ENCODE assay signal across 10 cellular contexts in genomic region chr3:88141458-88142083, GRCh38. TPM values are rescaled to one million over a fixed set of nuclear protein-coding genes. Genes with fewer than 3 reads are reported as not detected.
DNase-seq lines count a peak whose midpoint lies in the region; ATAC-seq and TF ChIP-seq lines count a peak whose summit lies in the region.
"Had no signal": no experiment of that assay in that cellular context is flagged by ENCODE, and none has a peak within 500 bp of the region (broad histone marks: within the 10 kb centered on the region; RNA-seq: fewer than 3 reads in every experiment).

No MANE protein-coding gene starts in this region.

- TF ChIP-seq CTCF in brain microvascular endothelial cell (IDR thresholded peaks at IDR 0.05; ENCODE audit: low read depth, low read length, missing control alignments) (no peak), retinal pigment epithelial cell (conservative IDR thresholded peaks at IDR 0.05; ENCODE audit: low read depth, low read length) (no peak), stomach (IDR thresholded peaks at IDR 0.05) (no peak), osteocyte (IDR thresholded peaks at IDR 0.05) (no peak)

- no peak overlapping the region for H3K4me3 Mint-ChIP-seq in osteocyte (ENCODE audit: unreplicated experiment)

- TF ChIP-seq POLR2A in stomach (IDR thresholded peaks at IDR 0.05): no peak

- 31 to 58% (median 46%) methylated on average over 4 of the region's 4 CpGs for WGBS in stomach, 5 donors

- in situ Hi-C loops in brain microvascular endothelial cell (cut with HindIII; ENCODE audit: low pct_ligation_motif_present, low sequenced_read_pairs): no loop called here

- no peak overlapping the region for H3K4me3 ChIP-seq in brain microvascular endothelial cell (ENCODE audit: low read depth, low read length)
- no peak overlapping the region for H3K4me3 ChIP-seq in retinal pigment epithelial cell (ENCODE audit: low read length)
- no peak overlapping the region for H3K4me3 ChIP-seq in stomach

- peaks cover 0 to 13% (median 0%) of the 10 kb centered on the region in 4 donors for H3K4me1 ChIP-seq in stomach

- H3K27ac Mint-ChIP-seq in osteocyte (ENCODE audit: unreplicated experiment): no peak overlapping the region

- H3K4me1 Mint-ChIP-seq in osteocyte (ENCODE audit: unreplicated experiment): peaks cover 8% of the 10 kb centered on the region

- peaks cover 22% of the 10 kb centered on the region for H3K36me3 Mint-ChIP-seq in osteocyte (ENCODE audit: unreplicated experiment)

- TF ChIP-seq EP300 in stomach (IDR thresholded peaks at IDR 0.05): no peak

- H3K9me3 ChIP-seq in stomach: no peaks in the 10 kb centered on the region

- ATAC-seq in GM18867 (IDR thresholded peaks at IDR 0.05; ENCODE audit: unreplicated experiment): peak; percentile 28
- ATAC-seq in HG03378 (IDR thresholded peaks at IDR 0.05; ENCODE audit: unreplicated experiment): peak; percentile 4
- ATAC-seq in HG03025 (IDR thresholded peaks at IDR 0.05; ENCODE audit: low FRiP score, unreplicated experiment): no peak

- H3K27me3 ChIP-seq in brain microvascular endothelial cell (replicated peaks): no peaks in the 10 kb centered on the region
- H3K27me3 ChIP-seq in stomach: no peaks in the 10 kb centered on the region

- H3K27ac ChIP-seq in brain microvascular endothelial cell (peak overlapping the region; percentile 13), stomach (no peak overlapping the region)

- H3K36me3 ChIP-seq in brain microvascular endothelial cell (replicated peaks) (peaks cover 11% of the 10 kb centered on the region), stomach (peaks cover 0 to 51% (median 29%) of the 10 kb centered on the region in 4 donors)

- H3K27me3 Mint-ChIP-seq in osteocyte (ENCODE audit: unreplicated experiment): no peaks in the 10 kb centered on the region

- intact Hi-C loops in stomach (cut with DNase I; ENCODE audit: low total_unique reads): no loop called here

- H3K9me3 Mint-ChIP-seq in osteocyte (ENCODE audit: unreplicated experiment): no peaks in the 10 kb centered on the region

- DNase-seq in brain microvascular endothelial cell: no peak
- DNase-seq in retinal pigment epithelial cell (ENCODE audit: low read depth): peak; percentile 64
- DNase-seq in stomach: no peak
- DNase-seq in nucleus accumbens (lab: John Stamatoyannopoulos, UW): no peak
- DNase-seq in osteocyte (ENCODE audit: extremely low spot score, unreplicated experiment): no peak
- DNase-seq: DMS 273 treated with DMSO at 0.1 percent for 48 hours, T-helper 9 cell had no signal

RNA-seq across cellular contexts. Expression of gene C3orf38, which starts 8.2 kb away (rescaled TPM):
- 10 to 100 TPM in 4 of 5 donors, 1 to 10 TPM in 1; 2.0 to 45.0 (median 24.6) TPM for total RNA-seq in stomach
- 10 to 100 TPM in 1 of 3 donors, 1 to 10 TPM in 2; 5.0 to 14.2 (median 8.9) TPM for polyA plus RNA-seq in stomach
- 27.4 and 30.2 TPM in 2 replicates for total RNA-seq in osteocyte
